ENCODE assay signal across 14 cellular contexts in genomic region chr10:88379575-88379974, GRCh38.
DNase-seq lines count a peak whose midpoint lies in the region; ATAC-seq, FAIRE-seq and TF ChIP-seq lines count a peak whose summit lies in the region.
"Had no signal": no experiment of that assay in that cellular context is flagged by ENCODE, and none has a peak within 500 bp of the region (broad histone marks: within the 10 kb centered on the region; RNA-seq: fewer than 3 reads in every experiment).

No MANE protein-coding gene starts in this region.

- no peak overlapping the region for H3K4me3 ChIP-seq in astrocyte (ENCODE audit: insufficient read depth, low read depth, low read length)
- H3K4me3 ChIP-seq in thyroid gland (replicated peaks in 1 of 3), result no peak overlapping the region
- H3K4me3 ChIP-seq: psoas muscle, stomach had no signal

- H3K79me2 ChIP-seq in astrocyte (ENCODE audit: insufficient read depth, low read length), result no peaks in the 10 kb centered on the region

- H3K27ac ChIP-seq in astrocyte (ENCODE audit: low read depth, low read length), result no peak overlapping the region
- H3K27ac ChIP-seq in thyroid gland, result no peak overlapping the region
- H3K27ac ChIP-seq: psoas muscle, stomach had no signal

- H2AFZ ChIP-seq in astrocyte (ENCODE audit: low read depth, low read length), result no peak overlapping the region

- H3K36me3 ChIP-seq in astrocyte (ENCODE audit: insufficient read depth, low read length) (no peaks in the 10 kb centered on the region), thyroid gland (no peaks in the 10 kb centered on the region)
- H3K36me3 ChIP-seq: stomach had no signal

- no peak for ATAC-seq in HG03175 (IDR thresholded peaks at IDR 0.05; ENCODE audit: unreplicated experiment)
- ATAC-seq in stimulated activated naive CD8-positive, alpha-beta T cell treated with anti-CD3 and anti-CD28 coated beads, Interleukin-15, Interleukin-2, amounts not matched to agents 100 U/mL and 50 U/mL, for 24 hours, result no peak

- no peak overlapping the region for H3K4me2 ChIP-seq in astrocyte (ENCODE audit: low read length)

- H3K4me1 ChIP-seq in astrocyte (ENCODE audit: insufficient read depth, low read length) (peaks cover 5% of the 10 kb centered on the region), thyroid gland (no peaks in the 10 kb centered on the region)
- H3K4me1 ChIP-seq: psoas muscle had no signal

- no peak for TF ChIP-seq POLR2A in thyroid gland (IDR thresholded peaks at IDR 0.05)

- no peak overlapping the region for H3K27ac Mint-ChIP-seq in astrocyte (ENCODE audit: unreplicated experiment)

- peak; percentile 13 for FAIRE-seq in astrocyte (lab: Jason Lieb, UNC)

- no peaks in the 10 kb centered on the region for H4K20me1 ChIP-seq in astrocyte (ENCODE audit: insufficient read depth, low read length)

- DNase-seq in AG20443 (ENCODE audit: low spot score) (peak; percentile 19), LHCN-M2 (ENCODE audit: low read depth) (peak; percentile 70), astrocyte (ENCODE audit: low read depth) (peak; percentile 51), kidney glomerular epithelial cell (lab: John Stamatoyannopoulos, UW) (peak; percentile 7), thyroid gland (no peak)
- no peak for DNase-seq in stimulated activated naive CD8-positive, alpha-beta T cell treated with anti-CD3 and anti-CD28 coated beads, Interleukin-15, Interleukin-2, amounts not matched to agents 100 U/mL and 50 U/mL, for 24 hours
- DNase-seq in stimulated activated CD4-positive, alpha-beta T cell treated with anti-CD3 and anti-CD28 coated beads, Interleukin-1b, Interleukin-23, amount 100 ng/mL, for 48 hours, result no peak
- DNase-seq: C1 segment of cervical spinal cord; NCI-H345; psoas muscle; stimulated activated CD4-positive, alpha-beta T cell treated with anti-CD3 and anti-CD28 coated beads, Interleukin-4, amount 100 ng/mL, for 4 hours; stomach; T1000 had no signal

- H3K4me3 Mint-ChIP-seq in astrocyte (ENCODE audit: unreplicated experiment), result no peak overlapping the region

- WGBS in thyroid gland, 2 donors, result 81 to 91% methylated on average over 2 of the region's 2 CpGs

- peaks cover 9% of the 10 kb centered on the region for H3K4me1 Mint-ChIP-seq in astrocyte (ENCODE audit: low read depth, unreplicated experiment)

- H3K9me3 ChIP-seq in astrocyte (ENCODE audit: insufficient read depth, low read depth, low read length) (no peaks in the 10 kb centered on the region), thyroid gland (no peaks in the 10 kb centered on the region)
- H3K9me3 ChIP-seq: psoas muscle, stomach had no signal

- no peaks in the 10 kb centered on the region for H3K27me3 ChIP-seq in astrocyte (ENCODE audit: insufficient read depth, low read length)
- no peaks in the 10 kb centered on the region for H3K27me3 ChIP-seq in thyroid gland
- H3K27me3 ChIP-seq: stomach had no signal

- no peaks in the 10 kb centered on the region for H3K36me3 Mint-ChIP-seq in astrocyte (ENCODE audit: low read depth, unreplicated experiment)

- no peaks in the 10 kb centered on the region for H3K27me3 Mint-ChIP-seq in astrocyte (ENCODE audit: low read depth, unreplicated experiment)

- no peak overlapping the region for H3K9ac ChIP-seq in astrocyte (ENCODE audit: low read length)

- H3K9me3 Mint-ChIP-seq in astrocyte (ENCODE audit: unreplicated experiment), result peaks cover 2% of the 10 kb centered on the region

- intact Hi-C loops in thyroid gland (cut with DNase I), result no loop called here

- no peak for TF ChIP-seq CTCF in astrocyte (IDR thresholded peaks at IDR 0.05; ENCODE audit: insufficient read depth, low read depth, low read length)
- TF ChIP-seq CTCF in thyroid gland (IDR thresholded peaks at IDR 0.05), result no peak

Comparison
In these comparisons a context has a peak if more than half of its experiments do, and no peak if none do; other contexts are left out.
1. DNase-seq: peak in AG20443 (single experiment), LHCN-M2 (single experiment), astrocyte (single experiment) and kidney glomerular epithelial cell (single experiment); none in thyroid gland (0 of 2), stimulated activated naive CD8-positive, alpha-beta T cell treated with anti-CD3 and anti-CD28 coated beads, Interleukin-15, Interleukin-2, amounts not matched to agents 100 U/mL and 50 U/mL, for 24 hours (single experiment) and stimulated activated CD4-positive, alpha-beta T cell treated with anti-CD3 and anti-CD28 coated beads, Interleukin-1b, Interleukin-23, amount 100 ng/mL, for 48 hours (single experiment).